In genomic region chr3:4440951-4441350, GRCh38 we compare ENCODE assay signal across 2 cellular contexts.
TF ChIP-seq lines count a peak whose summit lies in the region.

No MANE protein-coding gene starts in this region.

TF ChIP-seq in H1, 55 proteins besides CTCF, POLR2A, EP300 and RAD21:
- no peak for TF ChIP-seq POU5F1 (IDR thresholded peaks at IDR 0.05; ENCODE audit: low read depth, low read length)
- no peak for TF ChIP-seq RXRA (IDR thresholded peaks at IDR 0.05; ENCODE audit: insufficient read depth, low read depth, low read length)
- no peak for TF ChIP-seq SAP30 (IDR thresholded peaks at IDR 0.05; ENCODE audit: insufficient read depth, insufficient replicate concordance, low read length)
- TF ChIP-seq TAF1 (IDR thresholded peaks at IDR 0.05; ENCODE audit: low read depth, low read length): no peak
- no peak for TF ChIP-seq NANOG (IDR thresholded peaks at IDR 0.05; ENCODE audit: insufficient read depth, low read depth, low read length, poor library complexity, severe bottlenecking)
- TF ChIP-seq ASH2L (IDR thresholded peaks at IDR 0.05; ENCODE audit: low read length): no peak
- TF ChIP-seq TEAD4 (IDR thresholded peaks at IDR 0.05; ENCODE audit: low read depth, low read length): no peak
- TF ChIP-seq FOSL1 (IDR thresholded peaks at IDR 0.05; ENCODE audit: insufficient read depth, low read depth, low read length): no peak
- TF ChIP-seq SIX5 (IDR thresholded peaks at IDR 0.05; ENCODE audit: low read depth, low read length): no peak
- no peak for TF ChIP-seq JUND (IDR thresholded peaks at IDR 0.05; ENCODE audit: low read length)
- no peak for TF ChIP-seq RBBP5 (IDR thresholded peaks at IDR 0.05; ENCODE audit: borderline replicate concordance, low read depth, low read length)
- TF ChIP-seq CHD1 (IDR thresholded peaks at IDR 0.05; ENCODE audit: low read depth, low read length): no peak
- no peak for TF ChIP-seq KDM4A (IDR thresholded peaks at IDR 0.05; ENCODE audit: low read depth, low read length, severe bottlenecking)
- no peak for TF ChIP-seq SIN3A (conservative IDR thresholded peaks at IDR 0.05 in 1 of 2, IDR thresholded peaks at IDR 0.05 in 1 of 2; ENCODE audit: low read depth in 1 of 2, low read length in 2 of 2)
- no peak for TF ChIP-seq BACH1 (IDR thresholded peaks at IDR 0.05; ENCODE audit: low read length)
- TF ChIP-seq USF2 (IDR thresholded peaks at IDR 0.05; ENCODE audit: low read length): no peak

TF ChIP-seq in HEK293T, 16 proteins besides CTCF, POLR2A, EP300 and RAD21:
- no peak for TF ChIP-seq FOXK2 (IDR thresholded peaks at IDR 0.05)
- TF ChIP-seq ZNF384 (IDR thresholded peaks at IDR 0.05): no peak
- TF ChIP-seq ELF4 (IDR thresholded peaks at IDR 0.05): no peak
- no peak for TF ChIP-seq LEF1 (IDR thresholded peaks at IDR 0.05; ENCODE audit: borderline replicate concordance)
- TF ChIP-seq NFRKB (IDR thresholded peaks at IDR 0.05): no peak
- no peak for TF ChIP-seq ARNT (IDR thresholded peaks at IDR 0.05)
- no peak for TF ChIP-seq CTBP1 (IDR thresholded peaks at IDR 0.05; ENCODE audit: borderline replicate concordance)
- no peak for TF ChIP-seq HDGF (IDR thresholded peaks at IDR 0.05; ENCODE audit: borderline replicate concordance)
- no peak for TF ChIP-seq PKNOX1 (IDR thresholded peaks at IDR 0.05)
- TF ChIP-seq BHLHE40 (IDR thresholded peaks at IDR 0.05; ENCODE audit: borderline replicate concordance): no peak
- no peak for TF ChIP-seq L3MBTL2 (conservative IDR thresholded peaks at IDR 0.05)
- no peak for TF ChIP-seq SUZ12 (IDR thresholded peaks at IDR 0.05)
- TF ChIP-seq FOXA1 (IDR thresholded peaks at IDR 0.05): no peak
- no peak for TF ChIP-seq TARDBP (IDR thresholded peaks at IDR 0.05)
- no peak for TF ChIP-seq FOXM1 (IDR thresholded peaks at IDR 0.05; ENCODE audit: borderline replicate concordance)
- TF ChIP-seq SP1 (IDR thresholded peaks at IDR 0.05): no peak
